ENCODE assay signal across 15 cellular contexts in genomic region chr16:10922328-10923145, GRCh38. TPM values are rescaled to one million over a fixed set of nuclear protein-coding genes. Genes with fewer than 3 reads are reported as not detected.
DNase-seq lines count a peak whose midpoint lies in the region; ATAC-seq and TF ChIP-seq lines count a peak whose summit lies in the region.
"Had no signal": no experiment of that assay in that cellular context is flagged by ENCODE, and none has a peak within 500 bp of the region (broad histone marks: within the 10 kb centered on the region; RNA-seq: fewer than 3 reads in every experiment).

No MANE protein-coding gene starts in this region.

- H3K9me3 ChIP-seq in HEK293 (ENCODE audit: control insufficient read depth, insufficient read depth, low read depth, low read length) = no peaks in the 10 kb centered on the region
- H3K9me3 ChIP-seq in liver (ENCODE audit: control insufficient read depth in 4 of 4, low read length in 3 of 4) = no peaks in the 10 kb centered on the region
- no peaks in the 10 kb centered on the region for H3K9me3 ChIP-seq in thoracic aorta
- H3K9me3 ChIP-seq: neutrophil had no signal

- intact Hi-C loops in dendritic cell treated with granulocyte-macrophage colony-stimulating factor and Interleukin-4, amounts not matched to agents 40 ng/mL and 50 ng/mL, for 4 days (cut with micrococcal nuclease) = no loop called here

- TF ChIP-seq CTCF in HEK293 (tag by site-specific recombination; IDR thresholded peaks at IDR 0.05) (no peak), liver (IDR thresholded peaks at IDR 0.05; ENCODE audit: low read depth, low read length, missing input control) (no peak), thoracic aorta (IDR thresholded peaks at IDR 0.05) (no peak)

- H3K4me3 Mint-ChIP-seq in dendritic cell treated with granulocyte-macrophage colony-stimulating factor and Interleukin-4, amounts not matched to agents 40 ng/mL and 50 ng/mL, for 4 days = no peak overlapping the region

- H3K4me3 ChIP-seq in HEK293 (ENCODE audit: low read depth, low read length) (no peak overlapping the region), liver (ENCODE audit: low read depth in 1 of 3, low read length in 3 of 3) (no peak overlapping the region), thoracic aorta (no peak overlapping the region)
- H3K4me3 ChIP-seq: cardiac muscle cell had no signal

- H3K4me1 ChIP-seq in HEK293 (ENCODE audit: control insufficient read depth, insufficient read depth, low read length) = no peaks in the 10 kb centered on the region
- H3K4me1 ChIP-seq in liver (ENCODE audit: control insufficient read depth in 4 of 4, insufficient read depth in 4 of 4, low read length in 3 of 4) = peaks cover 13 to 75% (median 69%) of the 10 kb centered on the region in 4 donors
- H3K4me1 ChIP-seq in thoracic aorta (ENCODE audit: control insufficient read depth in 1 of 2, low read depth in 2 of 2) = peaks cover 23 to 59% of the 10 kb centered on the region in 2 donors

- peak; percentile 82 for DNase-seq in thoracic aorta (ENCODE audit: low spot score)
- no peak for DNase-seq in kidney glomerular epithelial cell (lab: John Stamatoyannopoulos, UW)
- DNase-seq in activated T-cell treated with anti-CD3 and anti-CD28 coated beads for 4 hours = no peak
- no peak for DNase-seq in 8988T
- DNase-seq: islet precursor cell; NCI-H2081 treated with DMSO at 0.1 percent for 48 hours; OCI-M1; stimulated activated CD4-positive, alpha-beta T cell treated with anti-CD3 and anti-CD28 coated beads, Interleukin-2, amount 100 ng/mL, for 24 hours; stimulated activated naive CD8-positive, alpha-beta T cell treated with anti-CD3 and anti-CD28 coated beads, Interleukin-15, Interleukin-2, amounts not matched to agents 100 U/mL and 50 U/mL, for 24 hours had no signal

- no peaks in the 10 kb centered on the region for H3K9me3 Mint-ChIP-seq in dendritic cell treated with granulocyte-macrophage colony-stimulating factor and Interleukin-4, amounts not matched to agents 40 ng/mL and 50 ng/mL, for 4 days

- H3K27me3 ChIP-seq in liver (ENCODE audit: control insufficient read depth in 4 of 4, insufficient read depth in 4 of 4, low read length in 3 of 4) (no peaks in the 10 kb centered on the region), thoracic aorta (replicated peaks; ENCODE audit: insufficient read depth) (no peaks in the 10 kb centered on the region)
- H3K27me3 ChIP-seq: cardiac muscle cell, neutrophil had no signal

- CTCF ChIA-PET in HEK293 (lab: Yijun Ruan, JAX) = interaction anchor here (0.6 to 1.2 kb wide), 2 partner anchors 185 to 411 kb away, joined by 3 to 5 read pairs; no protein-coding TSS in a partner anchor

- H3K36me3 Mint-ChIP-seq in dendritic cell treated with granulocyte-macrophage colony-stimulating factor and Interleukin-4, amounts not matched to agents 40 ng/mL and 50 ng/mL, for 4 days (ENCODE audit: low read depth) = peaks cover 100% of the 10 kb centered on the region

- WGBS in liver = 47% methylated on average over 14 of the region's 14 CpGs

- H3K27ac Mint-ChIP-seq in dendritic cell treated with granulocyte-macrophage colony-stimulating factor and Interleukin-4, amounts not matched to agents 40 ng/mL and 50 ng/mL, for 4 days = peak overlapping the region; percentile 71

- ATAC-seq in thoracic aorta (ENCODE audit: insufficient number of reproducible peaks, low FRiP score, low read depth) (no peak), HG03175 (IDR thresholded peaks at IDR 0.05; ENCODE audit: unreplicated experiment) (no peak)
- ATAC-seq: stimulated activated naive CD8-positive, alpha-beta T cell treated with anti-CD3 and anti-CD28 coated beads, Interleukin-15, Interleukin-2, amounts not matched to agents 100 U/mL and 50 U/mL, for 24 hours had no signal

- H3K9ac ChIP-seq in liver (ENCODE audit: low read depth in 1 of 2, low read length in 2 of 2) = no peak overlapping the region

- POLR2A ChIA-PET in HEK293 (lab: Yijun Ruan, JAX) = interaction anchor here (0.6 to 0.9 kb wide), 2 partner anchors 333 to 794 kb away, joined by 4 read pairs; partner anchors contain the start of gene SOCS1

- no peak for TF ChIP-seq RAD21 in liver (IDR thresholded peaks at IDR 0.05)

- peaks cover 84% of the 10 kb centered on the region for H3K4me1 Mint-ChIP-seq in dendritic cell treated with granulocyte-macrophage colony-stimulating factor and Interleukin-4, amounts not matched to agents 40 ng/mL and 50 ng/mL, for 4 days (ENCODE audit: low read depth)

- no peak overlapping the region for H3K27ac ChIP-seq in HEK293 (ENCODE audit: extremely low read depth, low read depth, low read length)
- H3K27ac ChIP-seq in liver (ENCODE audit: low read depth in 1 of 2, low read length in 2 of 2) = peak overlapping the region; percentile 68 to 86
- H3K27ac ChIP-seq in thoracic aorta = peak overlapping the region; percentile 75 to 84
- H3K27ac ChIP-seq: cardiac muscle cell, neutrophil had no signal

- H3K36me3 ChIP-seq in HEK293 (ENCODE audit: control insufficient read depth in 2 of 2, insufficient read depth in 1 of 2, low read length in 2 of 2) (peaks cover 0 to 13% of the 10 kb centered on the region in 2 experiments; a peak in 2 of 3 replicates), liver (ENCODE audit: control insufficient read depth in 4 of 4, insufficient read depth in 3 of 4, low read depth in 1 of 4, low read length in 3 of 4) (peaks cover 0 to 9% (median 3%) of the 10 kb centered on the region in 4 donors), thoracic aorta (peaks cover 18% of the 10 kb centered on the region)
- H3K36me3 ChIP-seq: cardiac muscle cell had no signal

- H3K27me3 Mint-ChIP-seq in dendritic cell treated with granulocyte-macrophage colony-stimulating factor and Interleukin-4, amounts not matched to agents 40 ng/mL and 50 ng/mL, for 4 days = no peaks in the 10 kb centered on the region

TF ChIP-seq in HEK293, 187 proteins besides CTCF, POLR2A, EP300 and RAD21:
- no peak for TF ChIP-seq ZNF704 (tag by site-specific recombination; IDR thresholded peaks at IDR 0.05)
- peak; percentile 47; the same call in 1 of the 2 replicates for TF ChIP-seq ZNF341 (tag by site-specific recombination; IDR thresholded peaks at IDR 0.05; ENCODE audit: low read depth)
- no peak for TF ChIP-seq ZNF37A (tag by site-specific recombination; IDR thresholded peaks at IDR 0.05)
- 0 out of 2 replicates have a peak, but pooled peaks have one; percentile 64 for TF ChIP-seq ZNF768 (tag by site-specific recombination; IDR thresholded peaks at IDR 0.05)
- peak; percentile 57 for TF ChIP-seq ZIC2 (tag by site-specific recombination; IDR thresholded peaks at IDR 0.05)
- TF ChIP-seq ZFHX2 (tag by site-specific recombination; conservative IDR thresholded peaks at IDR 0.05) = peak; percentile 42

TF ChIP-seq in liver, 16 proteins besides CTCF, POLR2A, EP300 and RAD21:
- TF ChIP-seq MAX (IDR thresholded peaks at IDR 0.05) (peak; percentile 56), EGR1 (IDR thresholded peaks at IDR 0.05; ENCODE audit: low read depth in 2 of 2) (no peak), HNF4A (conservative IDR thresholded peaks at IDR 0.05) (peak; percentile 12 to 34), JUND (IDR thresholded peaks at IDR 0.05) (no peak), RXRA (IDR thresholded peaks at IDR 0.05) (peak; percentile 58 to 78), SP1 (IDR thresholded peaks at IDR 0.05) (peak; percentile 27), YY1 (IDR thresholded peaks at IDR 0.05) (peak; percentile 24)

RNA-seq across cellular contexts. Expression of gene DEXI, which starts 19.7 kb away (rescaled TPM):
- 10 to 100 TPM; 13.6 to 69.9 TPM for total RNA-seq in liver
- 10 to 100 TPM; 26.5 to 57.2 TPM for polyA plus RNA-seq in liver
- 100 to 1,000 TPM; 120 to 157 TPM for total RNA-seq in thoracic aorta

RNA-seq across cellular contexts. Expression of gene CLEC16A, which starts 21.8 kb away (rescaled TPM):
- total RNA-seq in liver = 10 to 100 TPM; 22.6 to 23.0 TPM
- polyA plus RNA-seq in liver = 10 to 100 TPM in 1 of 2 donors, 1 to 10 TPM in 1; 9.7 to 12.3 TPM
- total RNA-seq in thoracic aorta = 10 to 100 TPM; 46.6 to 47.6 TPM

RNA-seq across cellular contexts. Expression of gene CIITA, which starts 45.5 kb away (rescaled TPM):
- total RNA-seq in liver = 1 to 10 TPM; 2.8 to 4.2 TPM
- 1 to 10 TPM; 1.6 to 1.7 TPM for polyA plus RNA-seq in liver
- total RNA-seq in thoracic aorta = 10 to 100 TPM; 25.2 to 31.0 TPM

Comparison
In these comparisons a context has a peak if more than half of its experiments do, and no peak if none do; other contexts are left out.
1. RNA of gene CIITA, which starts 45.5 kb away (total RNA-seq): 25.2 to 31.0 TPM in thoracic aorta; 2.8 to 4.2 TPM in liver; every median in the first group is over 4 times any median in the second.